ENCODE assay signal across 1 cellular context in genomic region chr18:56662902-56663301, GRCh38.
TF ChIP-seq lines count a peak whose summit lies in the region.

No MANE protein-coding gene starts in this region.

TF ChIP-seq in K562, 482 proteins besides CTCF, POLR2A, EP300 and RAD21:
- peak; percentile 28; the same call in 1 of the 2 replicates for TF ChIP-seq CBFA2T3 (IDR thresholded peaks at IDR 0.05)
- TF ChIP-seq, protein P1, sequence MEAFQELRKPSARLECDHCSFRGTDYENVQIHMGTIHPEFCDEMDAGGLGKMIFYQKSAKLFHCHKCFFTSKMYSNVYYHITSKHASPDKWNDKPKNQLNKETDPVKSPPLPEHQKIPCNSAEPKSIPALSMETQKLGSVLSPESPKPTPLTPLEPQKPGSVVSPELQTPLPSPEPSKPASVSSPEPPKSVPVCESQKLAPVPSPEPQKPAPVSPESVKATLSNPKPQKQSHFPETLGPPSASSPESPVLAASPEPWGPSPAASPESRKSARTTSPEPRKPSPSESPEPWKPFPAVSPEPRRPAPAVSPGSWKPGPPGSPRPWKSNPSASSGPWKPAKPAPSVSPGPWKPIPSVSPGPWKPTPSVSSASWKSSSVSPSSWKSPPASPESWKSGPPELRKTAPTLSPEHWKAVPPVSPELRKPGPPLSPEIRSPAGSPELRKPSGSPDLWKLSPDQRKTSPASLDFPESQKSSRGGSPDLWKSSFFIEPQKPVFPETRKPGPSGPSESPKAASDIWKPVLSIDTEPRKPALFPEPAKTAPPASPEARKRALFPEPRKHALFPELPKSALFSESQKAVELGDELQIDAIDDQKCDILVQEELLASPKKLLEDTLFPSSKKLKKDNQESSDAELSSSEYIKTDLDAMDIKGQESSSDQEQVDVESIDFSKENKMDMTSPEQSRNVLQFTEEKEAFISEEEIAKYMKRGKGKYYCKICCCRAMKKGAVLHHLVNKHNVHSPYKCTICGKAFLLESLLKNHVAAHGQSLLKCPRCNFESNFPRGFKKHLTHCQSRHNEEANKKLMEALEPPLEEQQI (IDR thresholded peaks at IDR 0.05) = no peak
- no peak for TF ChIP-seq ZNF740 (CRISPR knock-in tag; IDR thresholded peaks at IDR 0.05)
- TF ChIP-seq ZNF740 (tag; IDR thresholded peaks at IDR 0.05) = no peak
- no peak for TF ChIP-seq RERE (CRISPR knock-in tag; IDR thresholded peaks at IDR 0.05; ENCODE audit: borderline replicate concordance)
- TF ChIP-seq SETDB1 (IDR thresholded peaks at IDR 0.05; ENCODE audit: low read length) = no peak
- no peak for TF ChIP-seq ZFP1 (CRISPR knock-in tag; IDR thresholded peaks at IDR 0.05)
- peak; percentile 19; the same call in 1 of the 2 replicates for TF ChIP-seq ARID1B (IDR thresholded peaks at IDR 0.05)
- no peak for TF ChIP-seq CREM (IDR thresholded peaks at IDR 0.05; ENCODE audit: low read depth)
- no peak for TF ChIP-seq RAD51 (IDR thresholded peaks at IDR 0.05; ENCODE audit: borderline replicate concordance, low read depth)
- no peak for TF ChIP-seq MEIS2 (IDR thresholded peaks at IDR 0.05; ENCODE audit: partially characterized antibody)
- no peak for TF ChIP-seq ZFP36 (IDR thresholded peaks at IDR 0.05; ENCODE audit: low read depth, low read length, partially characterized antibody)
- TF ChIP-seq SAFB (IDR thresholded peaks at IDR 0.05; ENCODE audit: borderline replicate concordance, low read depth, low read length) = no peak
- no peak for TF ChIP-seq HMG20B (CRISPR knock-in tag; IDR thresholded peaks at IDR 0.05)
- TF ChIP-seq ESRRA (IDR thresholded peaks at IDR 0.05; ENCODE audit: borderline replicate concordance, low read depth) = peak; percentile 81
- no peak for TF ChIP-seq PCBP1 (IDR thresholded peaks at IDR 0.05; ENCODE audit: low read depth, low read length, poor library complexity, severe bottlenecking)
- peak; percentile 29; the same call in 1 of the 2 replicates for TF ChIP-seq TAL1 (IDR thresholded peaks at IDR 0.05)
- no peak for TF ChIP-seq IRF9 (tag; IDR thresholded peaks at IDR 0.05)
- TF ChIP-seq SOX6 (IDR thresholded peaks at IDR 0.05) = no peak
- TF ChIP-seq SMARCB1 (IDR thresholded peaks at IDR 0.05; ENCODE audit: insufficient read length, low read depth) = no peak
- no peak for TF ChIP-seq ZNF140 (CRISPR knock-in tag; IDR thresholded peaks at IDR 0.05)
- TF ChIP-seq ZNF280B (CRISPR knock-in tag; IDR thresholded peaks at IDR 0.05) = no peak
- peak; percentile 59 for TF ChIP-seq TCF3 (CRISPR knock-in tag; IDR thresholded peaks at IDR 0.05)
- TF ChIP-seq, protein P2, sequence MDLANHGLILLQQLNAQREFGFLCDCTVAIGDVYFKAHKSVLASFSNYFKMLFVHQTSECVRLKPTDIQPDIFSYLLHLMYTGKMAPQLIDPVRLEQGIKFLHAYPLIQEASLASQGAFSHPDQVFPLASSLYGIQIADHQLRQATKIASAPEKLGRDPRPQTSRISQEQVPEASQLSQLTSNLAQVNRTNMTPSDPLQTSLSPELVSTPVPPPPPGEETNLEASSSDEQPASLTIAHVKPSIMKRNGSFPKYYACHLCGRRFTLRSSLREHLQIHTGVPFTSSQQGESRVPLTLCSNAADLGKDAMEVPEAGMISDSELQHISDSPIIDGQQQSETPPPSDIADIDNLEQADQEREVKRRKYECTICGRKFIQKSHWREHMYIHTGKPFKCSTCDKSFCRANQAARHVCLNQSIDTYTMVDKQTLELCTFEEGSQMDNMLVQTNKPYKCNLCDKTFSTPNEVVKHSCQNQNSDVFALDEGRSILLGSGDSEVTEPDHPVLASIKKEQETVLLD (IDR thresholded peaks at IDR 0.05) = no peak
